33 cellular contexts compared by ENCODE assay signal in genomic region chr3:129416408-129416807, GRCh38. TPM values are rescaled to one million over a fixed set of nuclear protein-coding genes. Genes with fewer than 3 reads are reported as not detected.
"Had no signal": no experiment of that assay in that cellular context is flagged by ENCODE, and none has a peak within 500 bp of the region (broad histone marks: within the 10 kb centered on the region; RNA-seq: fewer than 3 reads in every experiment).

No MANE protein-coding gene starts in this region.

- H3K4me1 Mint-ChIP-seq: activated CD4-positive, alpha-beta memory T cell treated with anti-CD3 and anti-CD28 coated beads, Interleukin-2, amount 10 ng/mL, durations not matched to agents 7 days and 5 days; activated CD4-positive, alpha-beta T cell treated with anti-CD3 and anti-CD28 coated beads, Interleukin-2, amount 10 ng/mL, durations not matched to agents 7 days and 5 days; activated naive CD4-positive, alpha-beta T cell treated with anti-CD3 and anti-CD28 coated beads, Interleukin-2, amount 10 ng/mL, durations not matched to agents 7 days and 5 days; activated naive CD8-positive, alpha-beta T cell treated with anti-CD3 and anti-CD28 coated beads, Interleukin-2, amount 10 ng/mL, durations not matched to agents 7 days and 5 days had no signal

- H3K4me3 ChIP-seq: ascending aorta, breast epithelium, cardiac muscle cell, colonic mucosa, gastrocnemius medialis, heart left ventricle had no signal

- H3K9me3 Mint-ChIP-seq: activated CD4-positive, alpha-beta memory T cell treated with anti-CD3 and anti-CD28 coated beads, Interleukin-2, amount 10 ng/mL, durations not matched to agents 7 days and 5 days; activated naive CD4-positive, alpha-beta T cell treated with anti-CD3 and anti-CD28 coated beads, Interleukin-2, amount 10 ng/mL, durations not matched to agents 7 days and 5 days; activated naive CD4-positive, alpha-beta T cell treated with anti-CD3 and anti-CD28 coated beads, Interleukin-2, amount 50 U/mL, for 72 hours; activated naive CD8-positive, alpha-beta T cell treated with anti-CD3 and anti-CD28 coated beads, Interleukin-2, amount 10 ng/mL, durations not matched to agents 7 days and 5 days; activated T-cell treated with anti-CD3 and anti-CD28 coated beads, Interleukin-2, amount 50 U/mL, for 24 hours; activated T-cell treated with anti-CD3 and anti-CD28 coated beads, Interleukin-2, amount 50 U/mL, for 72 hours; WTC11 had no signal

- H3K27ac ChIP-seq: ascending aorta, breast epithelium, cardiac muscle cell, colonic mucosa, epithelial cell of prostate, foreskin keratinocyte, gastrocnemius medialis, VCaP had no signal

- H3K36me3 ChIP-seq: ascending aorta, breast epithelium, cardiac muscle cell, colonic mucosa, gastrocnemius medialis, heart left ventricle had no signal

- H3K9me3 ChIP-seq: ascending aorta, breast epithelium, colonic mucosa, gastrocnemius medialis had no signal

- ATAC-seq: activated naive CD4-positive, alpha-beta T cell treated with anti-CD3 and anti-CD28 coated beads, Interleukin-2, amount 50 U/mL, for 72 hours; activated T-cell treated with anti-CD3 and anti-CD28 coated beads, Interleukin-2, amount 50 U/mL, for 72 hours; esophagus mucosa; foreskin keratinocyte; gastrocnemius medialis; WTC11 had no signal

- H3K4me1 ChIP-seq: ascending aorta, breast epithelium, colonic mucosa, gastrocnemius medialis had no signal

- H3K36me3 Mint-ChIP-seq: activated naive CD4-positive, alpha-beta T cell treated with anti-CD3 and anti-CD28 coated beads, Interleukin-2, amount 10 ng/mL, durations not matched to agents 7 days and 5 days; activated naive CD8-positive, alpha-beta T cell treated with anti-CD3 and anti-CD28 coated beads, Interleukin-2, amount 10 ng/mL, durations not matched to agents 7 days and 5 days; brain; WTC11 had no signal

- H3K27me3 ChIP-seq: ascending aorta, breast epithelium, cardiac muscle cell, colonic mucosa, foreskin keratinocyte, gastrocnemius medialis, heart left ventricle had no signal

- DNase-seq: activated CD4-positive, alpha-beta memory T cell treated with anti-CD3 and anti-CD28 coated beads, Interleukin-2, amount 10 ng/mL, durations not matched to agents 7 days and 5 days; activated CD4-positive, alpha-beta T cell treated with anti-CD3 and anti-CD28 coated beads for 1 hour; activated CD4-positive, alpha-beta T cell treated with anti-CD3 and anti-CD28 coated beads for 4 hours; activated CD4-positive, alpha-beta T cell treated with anti-CD3 and anti-CD28 coated beads, Interleukin-2, amount 10 ng/mL, durations not matched to agents 7 days and 5 days; activated CD4-positive, alpha-beta T cell treated with anti-CD3 and anti-CD28 coated beads, Interleukin-2, amount 50 U/mL, for 4 hours; activated CD8-positive, alpha-beta memory T cell treated with anti-CD3 and anti-CD28 coated beads, Interleukin-2, amount 50 U/mL, for 48 hours; activated gamma-delta T cell; activated naive CD4-positive, alpha-beta T cell; activated naive CD4-positive, alpha-beta T cell treated with anti-CD3 and anti-CD28 coated beads, Interleukin-2, amount 10 ng/mL, durations not matched to agents 7 days and 5 days; activated naive CD8-positive, alpha-beta T cell treated with anti-CD3 and anti-CD28 coated beads, Interleukin-2, amount 10 ng/mL, durations not matched to agents 7 days and 5 days; activated T-cell treated with anti-CD3 and anti-CD28 coated beads for 4 hours; activated T-cell treated with anti-CD3 and anti-CD28 coated beads, Interleukin-2, amount 50 U/mL, for 24 hours; activated T-cell treated with anti-CD3 and anti-CD28 coated beads, Interleukin-2, amount 50 U/mL, for 72 hours; central memory CD4-positive, alpha-beta T cell; cerebellar nuclear complex; colonic mucosa; effector CD8-positive, alpha-beta T cell; foreskin keratinocyte; gastrocnemius medialis; glutamatergic neuron; heart left ventricle; T-helper 2 cell had no signal

- H3K27me3 Mint-ChIP-seq: activated CD4-positive, alpha-beta T cell treated with anti-CD3 and anti-CD28 coated beads, Interleukin-2, amount 10 ng/mL, durations not matched to agents 7 days and 5 days; activated T-cell treated with anti-CD3 and anti-CD28 coated beads, Interleukin-2, amount 50 U/mL, for 24 hours; brain had no signal

- H3K4me3 Mint-ChIP-seq: activated CD4-positive, alpha-beta memory T cell treated with anti-CD3 and anti-CD28 coated beads, Interleukin-2, amount 10 ng/mL, durations not matched to agents 7 days and 5 days; activated CD4-positive, alpha-beta T cell treated with anti-CD3 and anti-CD28 coated beads, Interleukin-2, amount 10 ng/mL, durations not matched to agents 7 days and 5 days; activated naive CD4-positive, alpha-beta T cell treated with anti-CD3 and anti-CD28 coated beads, Interleukin-2, amount 10 ng/mL, durations not matched to agents 7 days and 5 days; activated naive CD8-positive, alpha-beta T cell treated with anti-CD3 and anti-CD28 coated beads, Interleukin-2, amount 10 ng/mL, durations not matched to agents 7 days and 5 days; activated T-cell treated with anti-CD3 and anti-CD28 coated beads, Interleukin-2, amount 50 U/mL, for 24 hours; activated T-cell treated with anti-CD3 and anti-CD28 coated beads, Interleukin-2, amount 50 U/mL, for 72 hours; brain; WTC11 had no signal

- H3K27ac Mint-ChIP-seq: activated CD4-positive, alpha-beta memory T cell treated with anti-CD3 and anti-CD28 coated beads, Interleukin-2, amount 10 ng/mL, durations not matched to agents 7 days and 5 days; activated CD4-positive, alpha-beta T cell treated with anti-CD3 and anti-CD28 coated beads, Interleukin-2, amount 10 ng/mL, durations not matched to agents 7 days and 5 days; activated naive CD4-positive, alpha-beta T cell treated with anti-CD3 and anti-CD28 coated beads, Interleukin-2, amount 10 ng/mL, durations not matched to agents 7 days and 5 days; activated naive CD4-positive, alpha-beta T cell treated with anti-CD3 and anti-CD28 coated beads, Interleukin-2, amount 50 U/mL, for 72 hours; activated naive CD8-positive, alpha-beta T cell treated with anti-CD3 and anti-CD28 coated beads, Interleukin-2, amount 10 ng/mL, durations not matched to agents 7 days and 5 days; activated T-cell treated with anti-CD3 and anti-CD28 coated beads, Interleukin-2, amount 50 U/mL, for 24 hours; activated T-cell treated with anti-CD3 and anti-CD28 coated beads, Interleukin-2, amount 50 U/mL, for 72 hours; brain; WTC11 had no signal

- FAIRE-seq: endothelial cell of umbilical vein, TTC549 had no signal

RNA-seq across cellular contexts. Expression of gene EFCAB12, which starts 12.0 kb away (rescaled TPM):
- total RNA-seq: ascending aorta, gastrocnemius medialis had no signal
